8 cellular contexts compared by ENCODE assay signal in the genomic region with DNA sequence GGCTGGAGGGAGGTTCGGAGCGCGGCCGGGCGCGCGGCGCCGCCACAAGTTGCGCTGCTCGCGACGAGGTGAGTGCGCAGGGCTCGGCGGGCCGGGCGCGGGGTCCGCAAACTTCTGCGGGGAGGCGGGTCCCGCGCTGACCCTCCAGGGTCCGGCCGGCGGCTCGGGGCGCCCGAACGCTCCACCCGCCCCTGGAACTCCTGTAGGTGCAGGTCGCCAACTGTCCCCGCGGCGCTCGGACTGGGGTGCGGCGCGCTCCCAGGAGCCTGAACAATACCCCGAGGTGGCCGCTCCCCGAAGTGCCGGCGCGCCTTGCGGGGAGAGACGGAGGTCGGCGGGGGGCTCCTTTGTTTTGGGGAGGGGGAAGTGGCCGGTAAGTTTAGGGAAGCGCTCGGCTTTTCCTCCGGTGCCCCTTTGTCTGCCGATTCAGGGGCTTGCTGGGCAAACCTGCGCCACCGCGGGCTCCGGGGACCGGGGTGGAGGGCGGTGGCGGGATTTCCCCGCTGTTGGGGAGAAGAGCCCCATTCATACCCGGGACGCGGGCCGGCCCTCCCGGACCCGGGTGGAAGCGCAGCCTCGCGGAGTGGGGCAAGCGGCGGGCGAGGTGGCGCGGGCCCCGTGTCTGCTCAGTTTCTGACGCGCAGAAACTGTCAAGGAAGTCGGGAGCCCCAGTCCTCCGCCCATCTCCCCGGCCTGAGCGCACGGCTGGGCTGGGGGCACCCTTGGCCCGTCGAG. TPM values are rescaled to one million over a fixed set of nuclear protein-coding genes. Genes with fewer than 3 reads are reported as not detected.
A peak's percentile ranks its signal among the peaks of the same experiment; 100 is the strongest.
DNase-seq lines count a peak whose midpoint lies in the region; ATAC-seq and TF ChIP-seq lines count a peak whose summit lies in the region.

No MANE protein-coding gene starts in this region.

- DNase-seq in activated T-cell treated with anti-CD3 and anti-CD28 coated beads, Interleukin-2, amount 50 U/mL, for 48 hours = peak; percentile 50 to 63
- DNase-seq in foreskin fibroblast (peak; percentile 11 to 17), posterior vena cava (ENCODE audit: low spot score) (peak; percentile 84), glomerular visceral epithelial cell (ENCODE audit: extremely low spot score) (no peak)

- TF ChIP-seq CTCF in Loucy (conservative IDR thresholded peaks at IDR 0.05; ENCODE audit: low read length) (no peak), foreskin fibroblast (IDR thresholded peaks at IDR 0.05; ENCODE audit: low read depth, low read length) (no peak)

- H2AFZ ChIP-seq in ACC112 (ENCODE audit: low read length, unreplicated experiment) (peak overlapping the region; percentile 50), Loucy (ENCODE audit: low read length) (peak overlapping the region; percentile 77)

- intact Hi-C loops in posterior vena cava (cut with DNase I) = no loop called here

- no peaks in the 10 kb centered on the region for H3K36me3 ChIP-seq in ACC112 (ENCODE audit: insufficient read depth, low read length)
- H3K36me3 ChIP-seq in Loucy (ENCODE audit: insufficient read depth, low read length) = no peaks in the 10 kb centered on the region

- H3K9ac ChIP-seq in Loucy (ENCODE audit: low read depth, low read length, poor library complexity, severe bottlenecking) = peak overlapping the region; percentile 73

- H3K79me2 ChIP-seq in ACC112 (ENCODE audit: control insufficient read depth, insufficient read depth, low read length, unreplicated experiment) (peaks cover 22% of the 10 kb centered on the region), Loucy (ENCODE audit: insufficient read depth, low read length) (peaks cover 25% of the 10 kb centered on the region)

- H4K20me1 ChIP-seq in Loucy (ENCODE audit: insufficient read depth, low read length, poor library complexity, severe bottlenecking) = peaks cover 13% of the 10 kb centered on the region

- no peak overlapping the region for H3K27ac ChIP-seq in ACC112 (ENCODE audit: low read depth, low read length)

- H3K4me1 ChIP-seq in ACC112 (ENCODE audit: control insufficient read depth, insufficient read depth, low read length, unreplicated experiment) = peaks cover 20% of the 10 kb centered on the region
- peaks cover 28% of the 10 kb centered on the region for H3K4me1 ChIP-seq in Loucy (ENCODE audit: insufficient read depth, low read length, poor library complexity, severe bottlenecking)

- no peaks in the 10 kb centered on the region for H3F3A ChIP-seq in Loucy (ENCODE audit: low read depth)

- ATAC-seq in GM19395 (IDR thresholded peaks at IDR 0.05; ENCODE audit: unreplicated experiment) (peak; percentile 29), HG03457 (IDR thresholded peaks at IDR 0.05; ENCODE audit: unreplicated experiment) (no peak)

- H3K27me3 ChIP-seq in ACC112 (ENCODE audit: insufficient read depth, low read length) (no peaks in the 10 kb centered on the region), Loucy (ENCODE audit: insufficient read depth, low read length, poor library complexity, severe bottlenecking) (no peaks in the 10 kb centered on the region)

- H3K4me3 ChIP-seq in ACC112 (ENCODE audit: low read depth, low read length) = peak overlapping the region; percentile 93
- H3K4me3 ChIP-seq in Loucy (ENCODE audit: low read length, poor library complexity, severe bottlenecking) = peak overlapping the region; percentile 76
- peak overlapping the region; percentile 65 to 67 for H3K4me3 ChIP-seq in foreskin fibroblast (ENCODE audit: low read depth in 1 of 2, low read length in 2 of 2)

- no peaks in the 10 kb centered on the region for H3K9me3 ChIP-seq in Loucy (ENCODE audit: insufficient read depth, low read depth, low read length)

- H3K4me2 ChIP-seq in Loucy (ENCODE audit: low read depth, low read length, poor library complexity, severe bottlenecking) = peak overlapping the region; percentile 51

- no peaks in the 10 kb centered on the region for H3K9me2 ChIP-seq in Loucy (replicated peaks; ENCODE audit: low read depth, low read length)

RNA-seq across cellular contexts. Expression of a gene that starts 0.7 kb away (rescaled TPM):
- 10 to 100 TPM; 25.5 to 49.3 TPM for total RNA-seq in posterior vena cava
